Comparison of ENCODE assay signal across 20 cellular contexts in the genomic region with DNA sequence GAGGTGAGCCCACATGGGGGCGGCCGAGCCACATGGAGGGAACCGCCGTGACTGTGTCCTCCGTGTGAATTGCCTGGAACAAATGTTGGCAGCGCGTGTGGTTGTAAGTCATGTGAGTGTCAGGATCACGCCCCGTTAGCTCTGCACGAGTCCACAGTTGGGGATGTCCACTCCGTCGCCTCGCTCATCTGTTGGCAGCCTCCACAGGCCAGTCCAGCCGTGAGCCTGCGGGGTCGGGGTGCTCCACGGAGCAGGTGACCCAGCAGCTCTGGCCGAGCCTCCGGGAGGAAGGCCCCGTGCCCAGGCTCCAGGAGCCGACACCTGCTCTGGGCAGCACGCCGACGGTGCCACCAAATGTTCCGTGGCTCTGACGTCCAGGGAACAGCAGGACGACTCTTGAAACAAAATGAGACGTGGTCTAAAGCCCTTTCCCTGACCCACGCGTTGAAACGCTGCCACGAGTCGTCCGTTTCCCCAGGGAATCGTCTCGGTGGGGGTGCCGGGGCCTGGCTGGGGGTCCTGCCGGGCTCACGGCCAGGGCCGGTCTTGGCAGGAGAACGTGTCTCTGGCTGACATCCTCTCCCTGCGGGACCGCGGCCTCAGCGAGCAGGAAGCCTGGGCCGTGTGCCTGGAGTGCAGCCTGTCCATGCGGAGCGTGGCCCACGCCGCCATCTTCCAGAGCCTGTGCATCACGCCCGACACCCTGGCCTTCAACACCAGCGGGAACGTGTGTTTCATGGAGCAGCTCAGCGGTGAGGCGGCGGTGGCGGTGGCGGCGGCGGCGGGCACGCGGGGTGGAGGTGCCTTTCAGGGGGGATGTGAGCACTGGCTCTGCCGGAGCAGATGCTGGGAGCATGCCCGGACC. TPM values are rescaled to one million over a fixed set of nuclear protein-coding genes. Genes with fewer than 3 reads are reported as not detected.
DNase-seq lines count a peak whose midpoint lies in the region; ATAC-seq and TF ChIP-seq lines count a peak whose summit lies in the region.
"Had no signal": no experiment of that assay in that cellular context is flagged by ENCODE, and none has a peak within 500 bp of the region (broad histone marks: within the 10 kb centered on the region; RNA-seq: fewer than 3 reads in every experiment).

No MANE protein-coding gene starts in this region.

- H3K27me3 ChIP-seq in left lung, result peaks cover 0 to 40% of the 10 kb centered on the region in 2 donors

- H3K4me3 ChIP-seq in left lung, result no peak overlapping the region
- H3K4me3 ChIP-seq: SK-N-MC had no signal

- intact Hi-C loops in left lung (cut with DNase I), result no loop called here
- intact Hi-C loops in posterior vena cava (cut with DNase I), result no loop called here

- H3K4me1 ChIP-seq in left lung, result no peaks in the 10 kb centered on the region

- no peak for TF ChIP-seq CTCF in left lung (IDR thresholded peaks at IDR 0.05)

- DNase-seq in G401 (ENCODE audit: low spot score) (peak; percentile 90), cerebellar cortex (ENCODE audit: low spot score) (peak; percentile 87), left lung (peak; percentile 29 to 80), posterior vena cava (ENCODE audit: low spot score) (peak; percentile 76), SW480 (ENCODE audit: low spot score) (no peak), NCI-H526 (lab: John Stamatoyannopoulos, UW) (no peak)
- DNase-seq: activated CD4-positive, alpha-beta T cell treated with anti-CD3 and anti-CD28 coated beads, Interleukin-2, amount 50 U/mL, for 48 hours; activated CD8-positive, alpha-beta memory T cell treated with anti-CD3 and anti-CD28 coated beads, Interleukin-2, amount 50 U/mL, for 48 hours; activated gamma-delta T cell; activated naive CD8-positive, alpha-beta T cell treated with anti-CD3 and anti-CD28 coated beads, Interleukin-2, amount 50 U/mL, for 24 hours; brain microvascular endothelial cell; CD4-positive, alpha-beta T cell; KBM-7; NCI-H1436; NCI-H2107; NCI-H524 treated with DMSO at 0.1 percent for 48 hours had no signal

- no peak overlapping the region for H3K27ac ChIP-seq in left lung
- H3K27ac ChIP-seq: brain microvascular endothelial cell, SK-N-MC, VCaP had no signal

- in situ Hi-C loops in G401 (cut with HindIII; ENCODE audit: low sequenced_read_pairs), result no loop called here

- ATAC-seq in left lung (no peak), HG02885 (IDR thresholded peaks at IDR 0.05; ENCODE audit: poor library complexity, unreplicated experiment) (no peak), HG02678 (IDR thresholded peaks at IDR 0.05; ENCODE audit: unreplicated experiment) (no peak)
- ATAC-seq: activated naive CD8-positive, alpha-beta T cell treated with anti-CD3 and anti-CD28 coated beads, Interleukin-2, amount 50 U/mL, for 24 hours had no signal

- H3K9me3 ChIP-seq in left lung, result no peaks in the 10 kb centered on the region

- H3K36me3 ChIP-seq in left lung, result no peaks in the 10 kb centered on the region
- H3K36me3 ChIP-seq: brain microvascular endothelial cell had no signal

RNA-seq across cellular contexts. Expression of gene KNDC1, which starts 7.0 kb away (rescaled TPM):
- total RNA-seq in G401 (2014; rRNA removed; shearing (Covaris generic)), result 0.47 and 4.0 TPM in 2 replicates
- total RNA-seq in left lung, result 10 to 100 TPM in 1 of 2 donors, 1 to 10 TPM in 1; 8.4 to 10.4 TPM
- total RNA-seq in posterior vena cava, result under 1 TPM; 0.33 to 0.37 TPM
- total RNA-seq: CD4-positive, alpha-beta T cell had no signal

Comparison
In these comparisons a context has a peak if more than half of its experiments do, and no peak if none do; other contexts are left out.
1. DNase-seq: peak in G401 (single experiment), cerebellar cortex (single experiment), left lung (2 of 2) and posterior vena cava (single experiment); none in SW480 (single experiment) and NCI-H526 (0 of 2).